Comparison of ENCODE assay signal across 21 cellular contexts in the genomic region with DNA sequence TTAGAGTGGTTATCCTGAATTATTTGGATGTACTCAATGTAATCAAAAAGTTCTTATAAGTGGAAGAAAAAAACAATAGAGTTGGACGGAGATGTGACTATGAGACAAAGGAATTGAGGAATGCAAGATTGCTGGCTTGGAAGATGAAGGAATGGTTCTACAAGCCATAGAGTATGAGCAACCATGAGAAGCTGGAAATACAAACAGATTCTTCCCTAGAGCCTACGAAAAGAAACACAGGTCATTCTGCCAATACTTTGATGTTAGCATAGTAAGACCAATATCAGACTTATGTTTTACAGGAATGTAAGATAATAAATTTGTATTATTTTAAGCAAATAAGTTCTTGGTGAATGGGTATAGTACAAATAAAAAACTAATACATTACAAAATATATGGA.
A peak's percentile ranks its signal among the peaks of the same experiment; 100 is the strongest.
DNase-seq lines count a peak whose midpoint lies in the region; TF ChIP-seq lines count a peak whose summit lies in the region.
"Had no signal": no experiment of that assay in that cellular context is flagged by ENCODE, and none has a peak within 500 bp of the region (broad histone marks: within the 10 kb centered on the region; RNA-seq: fewer than 3 reads in every experiment).

No MANE protein-coding gene starts in this region.

- WGBS in testis, 2 donors = 79 to 92% methylated on average over 2 of the region's 2 CpGs

- no peak for TF ChIP-seq POLR2A in testis (IDR thresholded peaks at IDR 0.05)

- no peak overlapping the region for H3K4me2 ChIP-seq in Karpas-422 (ENCODE audit: low read depth, low read length, poor library complexity, severe bottlenecking)
- H3K4me2 ChIP-seq: KMS-11 had no signal

- H3K27ac ChIP-seq in Karpas-422 (ENCODE audit: low read length) = no peak overlapping the region
- no peak overlapping the region for H3K27ac ChIP-seq in testis
- H3K27ac ChIP-seq: epithelial cell of prostate, KMS-11 had no signal

- no peak overlapping the region for H3K4me3 ChIP-seq in Karpas-422 (ENCODE audit: low read length)
- H3K4me3 ChIP-seq in testis = no peak overlapping the region

- H3K36me3 ChIP-seq in Karpas-422 (ENCODE audit: insufficient read depth, low read length) = no peaks in the 10 kb centered on the region
- H3K36me3 ChIP-seq in testis (ENCODE audit: low read depth, missing control alignments) = no peaks in the 10 kb centered on the region

- intact Hi-C loops in testis (cut with DNase I; ENCODE audit: low total_unique reads) = no loop called here

- no peak overlapping the region for H3K9ac ChIP-seq in Karpas-422 (ENCODE audit: low read length)
- H3K9ac ChIP-seq: KMS-11 had no signal

- DNase-seq in GM03348 (ENCODE audit: low spot score) = peak; percentile 55
- DNase-seq in amniotic epithelial cell (ENCODE audit: low read depth) = peak; percentile 15
- DNase-seq in fibroblast of peridontal ligament (ENCODE audit: extremely low read depth) = peak; percentile 73
- DNase-seq in stromal cell of bone marrow (ENCODE audit: low read depth) = peak; percentile 19
- DNase-seq in activated CD4-positive, alpha-beta T cell treated with anti-CD3 and anti-CD28 coated beads for 1 hour = no peak
- no peak for DNase-seq in Karpas-422
- DNase-seq in testis = no peak
- DNase-seq: activated CD4-positive, alpha-beta memory T cell treated with anti-CD3 and anti-CD28 coated beads, Interleukin-2, amount 10 ng/mL, durations not matched to agents 7 days and 5 days; activated CD4-positive, CD25-positive, alpha-beta regulatory T cell; activated gamma-delta T cell; activated naive CD8-positive, alpha-beta T cell treated with anti-CD3 and anti-CD28 coated beads, Interleukin-2, amount 50 U/mL, for 24 hours; CD8-positive, alpha-beta memory T cell; DMS153; NCI-H1930; NCI-H748 treated with DMSO at 0.1 percent for 48 hours; right cardiac atrium; stimulated activated CD8-positive, alpha-beta memory T cell treated with anti-CD3 and anti-CD28 coated beads, Interleukin-4, amount 100 ng/mL, for 48 hours; substantia nigra; SW 1271 had no signal

- H3K9me2 ChIP-seq in Karpas-422 (replicated peaks; ENCODE audit: insufficient read depth, low read length) = no peaks in the 10 kb centered on the region

- peaks cover 8% of the 10 kb centered on the region; the same call in 1 of the 2 replicates for H3K4me1 ChIP-seq in Karpas-422 (ENCODE audit: low read length)
- no peaks in the 10 kb centered on the region for H3K4me1 ChIP-seq in testis

- no peak for TF ChIP-seq CTCF in testis (IDR thresholded peaks at IDR 0.05)

- no peak overlapping the region for H2AFZ ChIP-seq in Karpas-422 (ENCODE audit: low read length)

- no peaks in the 10 kb centered on the region for H4K20me1 ChIP-seq in Karpas-422 (ENCODE audit: insufficient read depth, low read depth, low read length)

- H3K27me3 ChIP-seq in Karpas-422 (ENCODE audit: low read length) (no peaks in the 10 kb centered on the region), testis (no peaks in the 10 kb centered on the region)

- no peaks in the 10 kb centered on the region for H3K79me2 ChIP-seq in Karpas-422 (ENCODE audit: low read length)

- no peaks in the 10 kb centered on the region for H3K9me3 ChIP-seq in Karpas-422 (ENCODE audit: low read length)
- no peaks in the 10 kb centered on the region for H3K9me3 ChIP-seq in testis

Comparison
In these comparisons a context has a peak if more than half of its experiments do, and no peak if none do; other contexts are left out.
1. DNase-seq: peak in GM03348 (single experiment), amniotic epithelial cell (single experiment), fibroblast of peridontal ligament (single experiment) and stromal cell of bone marrow (single experiment); none in activated CD4-positive, alpha-beta T cell treated with anti-CD3 and anti-CD28 coated beads for 1 hour (single experiment), Karpas-422 (single experiment) and testis (single experiment).